ENCODE assay signal across 19 cellular contexts in genomic region chr4:1903035-1903434, GRCh38. TPM values are rescaled to one million over a fixed set of nuclear protein-coding genes. Genes with fewer than 3 reads are reported as not detected.
DNase-seq lines count a peak whose midpoint lies in the region; ATAC-seq and TF ChIP-seq lines count a peak whose summit lies in the region.
"Had no signal": no experiment of that assay in that cellular context is flagged by ENCODE, and none has a peak within 500 bp of the region (broad histone marks: within the 10 kb centered on the region; RNA-seq: fewer than 3 reads in every experiment).

No MANE protein-coding gene starts in this region.

- TF ChIP-seq CTCF in activated CD8-positive, alpha-beta T cell treated with anti-CD3 and anti-CD28 coated beads for 36 hours (IDR thresholded peaks at IDR 0.05), result no peak
- TF ChIP-seq CTCF in upper lobe of right lung (IDR thresholded peaks at IDR 0.05) (no peak), gastroesophageal sphincter (IDR thresholded peaks at IDR 0.05) (no peak)

- peak; percentile 12 for DNase-seq in activated CD8-positive, alpha-beta T cell treated with anti-CD3 and anti-CD28 coated beads for 36 hours
- no peak for DNase-seq in activated CD8-positive, alpha-beta T cell treated with anti-CD3 and anti-CD28 coated beads, Interleukin-2, amount 10 ng/mL, durations not matched to agents 7 days and 5 days
- DNase-seq in stimulated activated naive CD8-positive, alpha-beta T cell treated with anti-CD3 and anti-CD28 coated beads, Interleukin-15, Interleukin-2, amounts not matched to agents 100 U/mL and 50 U/mL, for 24 hours, result no peak
- no peak for DNase-seq in stimulated activated naive CD8-positive, alpha-beta T cell treated with anti-CD3 and anti-CD28 coated beads, Interleukin-15, amount 100 ng/mL, for 72 hours
- DNase-seq in activated T-helper 1 cell treated with anti-CD3 and anti-CD28 coated beads, Interleukin-12 subunit alpha, Interleukin-12 subunit beta, Interleukin-2, Interleukin-4 antibody, amounts not matched to agents 30 ng/mL and 10 ng/mL and 1 ng/mL, durations not matched to agents 14 hours and 24 hours and 36 hours (ENCODE audit: low spot score), result no peak
- DNase-seq in upper lobe of right lung (peak; percentile 5), dedifferentiated amniotic fluid mesenchymal stem cell (ENCODE audit: extremely low spot score) (no peak)
- DNase-seq: COR-L47, EL, GOT3, KBM-7, MV-4-11, NCI-H1417 treated with DMSO at 0.1 percent for 48 hours, NCI-H2029, NCI-H2171 treated with DMSO at 0.1 percent for 48 hours, NCI-H774, PC-3 had no signal

- no peak for TF ChIP-seq EP300 in gastroesophageal sphincter (IDR thresholded peaks at IDR 0.05)

- H3K4me3 Mint-ChIP-seq in activated CD8-positive, alpha-beta T cell treated with anti-CD3 and anti-CD28 coated beads for 36 hours, result no peak overlapping the region
- H3K4me3 Mint-ChIP-seq in activated CD8-positive, alpha-beta T cell treated with anti-CD3 and anti-CD28 coated beads, Interleukin-2, amount 10 ng/mL, durations not matched to agents 7 days and 5 days, result no peak overlapping the region
- H3K4me3 Mint-ChIP-seq in stimulated activated naive CD8-positive, alpha-beta T cell treated with anti-CD3 and anti-CD28 coated beads, Interleukin-15, amount 100 ng/mL, for 72 hours, result no peak overlapping the region
- no peak overlapping the region for H3K4me3 Mint-ChIP-seq in activated T-helper 1 cell treated with anti-CD3 and anti-CD28 coated beads, Interleukin-12 subunit alpha, Interleukin-12 subunit beta, Interleukin-2, Interleukin-4 antibody, amounts not matched to agents 30 ng/mL and 10 ng/mL and 1 ng/mL, durations not matched to agents 14 hours and 24 hours and 36 hours

- H3K27ac ChIP-seq in upper lobe of right lung (no peak overlapping the region), gastroesophageal sphincter (no peak overlapping the region)
- H3K27ac ChIP-seq: C4-2B had no signal

- H3K4me3 ChIP-seq in upper lobe of right lung, result no peak overlapping the region
- no peak overlapping the region for H3K4me3 ChIP-seq in gastroesophageal sphincter

- H3K27ac Mint-ChIP-seq in activated CD8-positive, alpha-beta T cell treated with anti-CD3 and anti-CD28 coated beads for 36 hours, result no peak overlapping the region
- no peak overlapping the region for H3K27ac Mint-ChIP-seq in activated CD8-positive, alpha-beta T cell treated with anti-CD3 and anti-CD28 coated beads, Interleukin-2, amount 10 ng/mL, durations not matched to agents 7 days and 5 days
- peak overlapping the region in 1 of 2 donors; percentile 75 for H3K27ac Mint-ChIP-seq in stimulated activated naive CD8-positive, alpha-beta T cell treated with anti-CD3 and anti-CD28 coated beads, Interleukin-15, amount 100 ng/mL, for 72 hours
- peak overlapping the region; percentile 64 for H3K27ac Mint-ChIP-seq in activated T-helper 1 cell treated with anti-CD3 and anti-CD28 coated beads, Interleukin-12 subunit alpha, Interleukin-12 subunit beta, Interleukin-2, Interleukin-4 antibody, amounts not matched to agents 30 ng/mL and 10 ng/mL and 1 ng/mL, durations not matched to agents 14 hours and 24 hours and 36 hours

- peaks cover 30% of the 10 kb centered on the region for H3K4me1 Mint-ChIP-seq in activated CD8-positive, alpha-beta T cell treated with anti-CD3 and anti-CD28 coated beads for 36 hours (ENCODE audit: low read depth)
- H3K4me1 Mint-ChIP-seq in activated CD8-positive, alpha-beta T cell treated with anti-CD3 and anti-CD28 coated beads, Interleukin-2, amount 10 ng/mL, durations not matched to agents 7 days and 5 days (ENCODE audit: low read depth), result peaks cover 77% of the 10 kb centered on the region
- H3K4me1 Mint-ChIP-seq in stimulated activated naive CD8-positive, alpha-beta T cell treated with anti-CD3 and anti-CD28 coated beads, Interleukin-15, amount 100 ng/mL, for 72 hours, result peaks cover 50% of the 10 kb centered on the region
- H3K4me1 Mint-ChIP-seq in activated T-helper 1 cell treated with anti-CD3 and anti-CD28 coated beads, Interleukin-12 subunit alpha, Interleukin-12 subunit beta, Interleukin-2, Interleukin-4 antibody, amounts not matched to agents 30 ng/mL and 10 ng/mL and 1 ng/mL, durations not matched to agents 14 hours and 24 hours and 36 hours (ENCODE audit: low read depth), result peaks cover 72% of the 10 kb centered on the region

- H3K9me3 ChIP-seq in upper lobe of right lung (no peaks in the 10 kb centered on the region), gastroesophageal sphincter (no peaks in the 10 kb centered on the region)

- no peak for ATAC-seq in activated CD8-positive, alpha-beta T cell treated with anti-CD3 and anti-CD28 coated beads for 36 hours
- no peak for ATAC-seq in activated CD8-positive, alpha-beta T cell treated with anti-CD3 and anti-CD28 coated beads, Interleukin-2, amount 10 ng/mL, durations not matched to agents 7 days and 5 days
- ATAC-seq in stimulated activated naive CD8-positive, alpha-beta T cell treated with anti-CD3 and anti-CD28 coated beads, Interleukin-15, Interleukin-2, amounts not matched to agents 100 U/mL and 50 U/mL, for 24 hours, result peak; percentile 38
- no peak for ATAC-seq in stimulated activated naive CD8-positive, alpha-beta T cell treated with anti-CD3 and anti-CD28 coated beads, Interleukin-15, amount 100 ng/mL, for 72 hours
- ATAC-seq in upper lobe of right lung (no peak), gastroesophageal sphincter (no peak)
- ATAC-seq: PC-3 had no signal

- CTCF ChIA-PET in activated CD8-positive, alpha-beta T cell treated with anti-CD3 and anti-CD28 coated beads for 36 hours (lab: Charles Lee), result interaction anchor here (1.2 kb wide), 1 partner anchor 11 kb away, joined by 4 read pairs; no protein-coding TSS in a partner anchor
- CTCF ChIA-PET in activated CD8-positive, alpha-beta T cell treated with anti-CD3 and anti-CD28 coated beads, Interleukin-2, amount 10 ng/mL, durations not matched to agents 7 days and 5 days (lab: Charles Lee), result no interaction called here

- intact Hi-C loops in activated CD8-positive, alpha-beta T cell treated with anti-CD3 and anti-CD28 coated beads for 36 hours (cut with micrococcal nuclease), result loop anchor here (10.0 kb wide), 1 partner anchor 48 kb away; the partner anchor contains the start of gene LETM1
- intact Hi-C loops in activated T-helper 1 cell treated with anti-CD3 and anti-CD28 coated beads, Interleukin-12 subunit alpha, Interleukin-12 subunit beta, Interleukin-2, Interleukin-4 antibody, amounts not matched to agents 30 ng/mL and 10 ng/mL and 1 ng/mL, durations not matched to agents 14 hours and 24 hours and 36 hours (cut with micrococcal nuclease), result no loop called here
- intact Hi-C loops in upper lobe of right lung (cut with DNase I), result no loop called here

- peaks cover 69% of the 10 kb centered on the region for H3K36me3 Mint-ChIP-seq in activated CD8-positive, alpha-beta T cell treated with anti-CD3 and anti-CD28 coated beads for 36 hours (ENCODE audit: low read depth)
- H3K36me3 Mint-ChIP-seq in activated CD8-positive, alpha-beta T cell treated with anti-CD3 and anti-CD28 coated beads, Interleukin-2, amount 10 ng/mL, durations not matched to agents 7 days and 5 days (ENCODE audit: low read depth), result peaks cover 79% of the 10 kb centered on the region
- peaks cover 43% of the 10 kb centered on the region for H3K36me3 Mint-ChIP-seq in activated T-helper 1 cell treated with anti-CD3 and anti-CD28 coated beads, Interleukin-12 subunit alpha, Interleukin-12 subunit beta, Interleukin-2, Interleukin-4 antibody, amounts not matched to agents 30 ng/mL and 10 ng/mL and 1 ng/mL, durations not matched to agents 14 hours and 24 hours and 36 hours (ENCODE audit: low read depth)

- H3K4me1 ChIP-seq in upper lobe of right lung (no peaks in the 10 kb centered on the region), gastroesophageal sphincter (peaks cover 0 to 4% (median 0%) of the 10 kb centered on the region in 3 donors)

- TF ChIP-seq POLR2A in gastroesophageal sphincter (IDR thresholded peaks at IDR 0.05), result no peak

- H3K36me3 ChIP-seq in upper lobe of right lung, result peaks cover 32% of the 10 kb centered on the region
- peaks cover 0 to 66% of the 10 kb centered on the region in 2 donors for H3K36me3 ChIP-seq in gastroesophageal sphincter

- H3K9me3 Mint-ChIP-seq in activated CD8-positive, alpha-beta T cell treated with anti-CD3 and anti-CD28 coated beads for 36 hours, result no peaks in the 10 kb centered on the region
- no peaks in the 10 kb centered on the region for H3K9me3 Mint-ChIP-seq in activated CD8-positive, alpha-beta T cell treated with anti-CD3 and anti-CD28 coated beads, Interleukin-2, amount 10 ng/mL, durations not matched to agents 7 days and 5 days (ENCODE audit: insufficient read depth)
- H3K9me3 Mint-ChIP-seq in stimulated activated naive CD8-positive, alpha-beta T cell treated with anti-CD3 and anti-CD28 coated beads, Interleukin-15, amount 100 ng/mL, for 72 hours, result no peaks in the 10 kb centered on the region
- H3K9me3 Mint-ChIP-seq in activated T-helper 1 cell treated with anti-CD3 and anti-CD28 coated beads, Interleukin-12 subunit alpha, Interleukin-12 subunit beta, Interleukin-2, Interleukin-4 antibody, amounts not matched to agents 30 ng/mL and 10 ng/mL and 1 ng/mL, durations not matched to agents 14 hours and 24 hours and 36 hours, result no peaks in the 10 kb centered on the region

- no peaks in the 10 kb centered on the region for H3K27me3 Mint-ChIP-seq in activated CD8-positive, alpha-beta T cell treated with anti-CD3 and anti-CD28 coated beads for 36 hours
- no peaks in the 10 kb centered on the region for H3K27me3 Mint-ChIP-seq in activated CD8-positive, alpha-beta T cell treated with anti-CD3 and anti-CD28 coated beads, Interleukin-2, amount 10 ng/mL, durations not matched to agents 7 days and 5 days (ENCODE audit: low read depth)
- no peaks in the 10 kb centered on the region for H3K27me3 Mint-ChIP-seq in stimulated activated naive CD8-positive, alpha-beta T cell treated with anti-CD3 and anti-CD28 coated beads, Interleukin-15, amount 100 ng/mL, for 72 hours
- no peaks in the 10 kb centered on the region for H3K27me3 Mint-ChIP-seq in activated T-helper 1 cell treated with anti-CD3 and anti-CD28 coated beads, Interleukin-12 subunit alpha, Interleukin-12 subunit beta, Interleukin-2, Interleukin-4 antibody, amounts not matched to agents 30 ng/mL and 10 ng/mL and 1 ng/mL, durations not matched to agents 14 hours and 24 hours and 36 hours (ENCODE audit: insufficient read depth)

- H3K27me3 ChIP-seq in upper lobe of right lung, result no peaks in the 10 kb centered on the region
- H3K27me3 ChIP-seq in gastroesophageal sphincter, result no peaks in the 10 kb centered on the region

- WGBS in gastroesophageal sphincter (ENCODE audit: low coverage in 1 of 2), 2 donors, result 85 to 86% methylated on average over 1 of the region's 1 CpG

- POLR2A ChIA-PET in activated CD8-positive, alpha-beta T cell treated with anti-CD3 and anti-CD28 coated beads for 36 hours (lab: Charles Lee), result interaction anchor here (0.8 to 1.4 kb wide), 2 partner anchors 19 to 32 kb away, joined by 3 to 4 read pairs; partner anchors contain the start of gene NSD2
- POLR2A ChIA-PET in activated CD8-positive, alpha-beta T cell treated with anti-CD3 and anti-CD28 coated beads, Interleukin-2, amount 10 ng/mL, durations not matched to agents 7 days and 5 days (lab: Charles Lee), result no interaction called here

RNA-seq across cellular contexts. Expression of gene NSD2, which starts 31.8 kb away (rescaled TPM):
- 100 to 1,000 TPM; 219 TPM for total RNA-seq in activated CD8-positive, alpha-beta T cell treated with anti-CD3 and anti-CD28 coated beads for 36 hours
- total RNA-seq in activated CD8-positive, alpha-beta T cell treated with anti-CD3 and anti-CD28 coated beads, Interleukin-2, amount 10 ng/mL, durations not matched to agents 7 days and 5 days, result 100 to 1,000 TPM; 287 to 290 TPM
- 200 and 202 TPM in 2 replicates for total RNA-seq in activated T-helper 1 cell treated with anti-CD3 and anti-CD28 coated beads, Interleukin-12 subunit alpha, Interleukin-12 subunit beta, Interleukin-2, Interleukin-4 antibody, amounts not matched to agents 30 ng/mL and 10 ng/mL and 1 ng/mL, durations not matched to agents 14 hours and 24 hours and 36 hours
- total RNA-seq in upper lobe of right lung, result 45.2 TPM
- 10 to 100 TPM; 37.8 to 47.3 (median 39.4) TPM for total RNA-seq in gastroesophageal sphincter

RNA-seq across cellular contexts. Expression of gene LETM1, which starts 47.1 kb away (rescaled TPM):
- total RNA-seq in activated CD8-positive, alpha-beta T cell treated with anti-CD3 and anti-CD28 coated beads for 36 hours, result 10 to 100 TPM; 49.4 to 53.2 TPM
- total RNA-seq in activated CD8-positive, alpha-beta T cell treated with anti-CD3 and anti-CD28 coated beads, Interleukin-2, amount 10 ng/mL, durations not matched to agents 7 days and 5 days, result 10 to 100 TPM; 56.6 to 58.9 TPM
- total RNA-seq in activated T-helper 1 cell treated with anti-CD3 and anti-CD28 coated beads, Interleukin-12 subunit alpha, Interleukin-12 subunit beta, Interleukin-2, Interleukin-4 antibody, amounts not matched to agents 30 ng/mL and 10 ng/mL and 1 ng/mL, durations not matched to agents 14 hours and 24 hours and 36 hours, result 93.9 and 101 TPM in 2 replicates
- 39.5 TPM for total RNA-seq in upper lobe of right lung
- 10 to 100 TPM; 24.0 to 29.2 (median 26.9) TPM for total RNA-seq in gastroesophageal sphincter

Comparison
In these comparisons a context has a peak if more than half of its experiments do, and no peak if none do; other contexts are left out.
1. DNase-seq: peak in activated CD8-positive, alpha-beta T cell treated with anti-CD3 and anti-CD28 coated beads for 36 hours (single experiment) and upper lobe of right lung (single experiment); none in activated CD8-positive, alpha-beta T cell treated with anti-CD3 and anti-CD28 coated beads, Interleukin-2, amount 10 ng/mL, durations not matched to agents 7 days and 5 days (single experiment), stimulated activated naive CD8-positive, alpha-beta T cell treated with anti-CD3 and anti-CD28 coated beads, Interleukin-15, Interleukin-2, amounts not matched to agents 100 U/mL and 50 U/mL, for 24 hours (single experiment), stimulated activated naive CD8-positive, alpha-beta T cell treated with anti-CD3 and anti-CD28 coated beads, Interleukin-15, amount 100 ng/mL, for 72 hours (0 of 2), activated T-helper 1 cell treated with anti-CD3 and anti-CD28 coated beads, Interleukin-12 subunit alpha, Interleukin-12 subunit beta, Interleukin-2, Interleukin-4 antibody, amounts not matched to agents 30 ng/mL and 10 ng/mL and 1 ng/mL, durations not matched to agents 14 hours and 24 hours and 36 hours (single experiment) and dedifferentiated amniotic fluid mesenchymal stem cell (single experiment).